In genomic region chr10:118395919-118396318, GRCh38 we compare ENCODE assay signal across 16 cellular contexts.
"Had no signal": no experiment of that assay in that cellular context is flagged by ENCODE, and none has a peak within 500 bp of the region (broad histone marks: within the 10 kb centered on the region; RNA-seq: fewer than 3 reads in every experiment).

No MANE protein-coding gene starts in this region.

- H3K4me1 ChIP-seq: testis had no signal

- H3K36me3 ChIP-seq: heart left ventricle, spleen, tibial nerve had no signal

- ATAC-seq: heart left ventricle; natural killer cell; sciatic nerve; stimulated activated memory B cell treated with anti-CD40 and anti-IgM and Interleukin-4, amounts not matched to agents 10 μg/mL and 1 μg/mL and 100 μg/mL, for 72 hours; stimulated activated naive CD8-positive, alpha-beta T cell treated with anti-CD3 and anti-CD28 coated beads, Interleukin-15, amount 100 ng/mL, for 72 hours had no signal

- DNase-seq: effector CD4-positive, alpha-beta T cell; endodermal cell; heart left ventricle; hippocampal formation; natural killer cell; posterior cingulate gyrus; spleen; stimulated activated CD4-positive, alpha-beta T cell treated with anti-CD3 and anti-CD28 coated beads, Interleukin-15, amount 100 ng/mL, for 24 hours; stimulated activated CD4-positive, alpha-beta T cell treated with anti-CD3 and anti-CD28 coated beads, Interleukin-1b, Interleukin-23, amount 100 ng/mL, for 48 hours; stimulated activated CD4-positive, alpha-beta T cell treated with anti-CD3 and anti-CD28 coated beads, Interleukin-4, amount 100 ng/mL, for 24 hours; stimulated activated naive CD8-positive, alpha-beta T cell treated with anti-CD3 and anti-CD28 coated beads, Interleukin-15, amount 100 ng/mL, for 72 hours; testis had no signal

- H3K27ac ChIP-seq: coronary artery, heart left ventricle, spleen, testis, tibial nerve had no signal

- H3K27me3 ChIP-seq: testis, tibial nerve had no signal

- H3K4me3 ChIP-seq: coronary artery, heart left ventricle, spleen, testis, tibial nerve had no signal

- H3K9me3 ChIP-seq: heart left ventricle, spleen, testis, tibial nerve had no signal
